15 cellular contexts compared by ENCODE assay signal in the genomic region with DNA sequence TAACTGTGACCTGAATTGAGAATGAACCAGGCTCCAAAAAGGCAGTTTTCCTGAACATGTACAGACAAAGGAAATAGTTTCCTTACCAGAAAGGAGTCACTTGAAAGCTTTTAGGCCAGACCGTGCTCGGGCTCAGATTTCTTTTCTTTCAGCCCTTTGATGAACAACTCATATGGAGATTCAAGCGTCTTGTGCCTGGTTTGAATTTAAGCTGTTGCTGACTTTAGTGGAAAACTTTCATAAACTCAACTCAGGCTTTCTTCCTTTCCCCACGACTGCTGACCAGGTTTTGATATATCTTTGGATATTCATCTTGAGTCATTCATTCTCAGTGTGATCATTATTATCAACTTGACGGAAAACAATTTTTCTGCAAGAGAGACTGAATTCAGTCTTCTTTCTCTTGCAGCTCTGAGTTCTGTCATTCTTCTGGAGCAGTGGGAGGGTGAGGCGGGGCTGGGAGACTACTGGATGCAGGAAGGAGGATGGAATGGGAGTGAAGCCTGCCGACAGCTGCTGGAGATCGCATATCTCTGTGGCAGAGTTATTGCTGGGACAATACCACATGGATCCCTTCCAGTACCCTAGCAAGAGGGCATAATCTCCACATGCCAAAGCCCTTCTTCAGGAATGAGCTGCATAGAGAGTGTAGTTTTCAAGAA.
DNase-seq lines count a peak whose midpoint lies in the region; TF ChIP-seq lines count a peak whose summit lies in the region.
"Had no signal": no experiment of that assay in that cellular context is flagged by ENCODE, and none has a peak within 500 bp of the region (broad histone marks: within the 10 kb centered on the region; RNA-seq: fewer than 3 reads in every experiment).

No MANE protein-coding gene starts in this region.

- peak overlapping the region; percentile 48 to 87 (median 71) for H3K4me3 Mint-ChIP-seq in nephron
- H3K4me3 Mint-ChIP-seq: activated CD4-positive, alpha-beta T cell treated with anti-CD3 and anti-CD28 coated beads, Interleukin-2, amount 10 ng/mL, durations not matched to agents 7 days and 5 days had no signal

- peaks cover 78% of the 10 kb centered on the region for H3K4me1 Mint-ChIP-seq in nephron
- H3K4me1 Mint-ChIP-seq: activated CD4-positive, alpha-beta T cell treated with anti-CD3 and anti-CD28 coated beads, Interleukin-2, amount 10 ng/mL, durations not matched to agents 7 days and 5 days had no signal

- H3K4me3 ChIP-seq in fibroblast of the aortic adventitia (ENCODE audit: low read depth, low read length) (no peak overlapping the region), uterus (no peak overlapping the region)
- H3K4me3 ChIP-seq: K562 had no signal

- no peaks in the 10 kb centered on the region for H3K9me3 ChIP-seq in uterus

- TF ChIP-seq POLR2A in uterus (IDR thresholded peaks at IDR 0.05), result no peak

- H3K4me1 ChIP-seq in uterus, result no peaks in the 10 kb centered on the region

- H3K36me3 ChIP-seq in uterus, result no peaks in the 10 kb centered on the region

- peaks cover 5% of the 10 kb centered on the region for H3K27me3 Mint-ChIP-seq in nephron (ENCODE audit: low read depth)

- intact Hi-C loops in uterus (cut with DNase I; ENCODE audit: low total_unique reads), result no loop called here

- H3K27ac Mint-ChIP-seq in nephron, result peak overlapping the region; percentile 99 to 100 (median 99)
- H3K27ac Mint-ChIP-seq: activated CD4-positive, alpha-beta T cell treated with anti-CD3 and anti-CD28 coated beads, Interleukin-2, amount 10 ng/mL, durations not matched to agents 7 days and 5 days; activated naive CD4-positive, alpha-beta T cell treated with anti-CD3 and anti-CD28 coated beads, Interleukin-2, amount 50 U/mL, for 72 hours had no signal

- H3K36me3 Mint-ChIP-seq in nephron (ENCODE audit: low read depth), result no peaks in the 10 kb centered on the region
- H3K36me3 Mint-ChIP-seq: activated naive CD4-positive, alpha-beta T cell treated with anti-CD3 and anti-CD28 coated beads, Interleukin-2, amount 50 U/mL, for 72 hours had no signal

- H3K27ac ChIP-seq in uterus, result peak overlapping the region; percentile 49 to 66
- H3K27ac ChIP-seq: 22Rv1 had no signal

- TF ChIP-seq CTCF in fibroblast of the aortic adventitia (IDR thresholded peaks at IDR 0.05; ENCODE audit: insufficient read depth, low read length), result no peak
- no peak for TF ChIP-seq CTCF in nephron (IDR thresholded peaks at IDR 0.05; ENCODE audit: unreplicated experiment in 3 of 3)
- no peak for TF ChIP-seq CTCF in uterus (IDR thresholded peaks at IDR 0.05)

- no peaks in the 10 kb centered on the region for H3K9me3 Mint-ChIP-seq in nephron
- H3K9me3 Mint-ChIP-seq: activated CD4-positive, alpha-beta T cell treated with anti-CD3 and anti-CD28 coated beads, Interleukin-2, amount 10 ng/mL, durations not matched to agents 7 days and 5 days; activated naive CD4-positive, alpha-beta T cell treated with anti-CD3 and anti-CD28 coated beads, Interleukin-2, amount 50 U/mL, for 72 hours had no signal

- peak; percentile 53 for DNase-seq in DMS79 treated with DMSO at 0.1 percent for 48 hours (lab: John Stamatoyannopoulos, UW)
- DNase-seq in DMS79 (lab: John Stamatoyannopoulos, UW), result no peak
- DNase-seq in fibroblast of the aortic adventitia (ENCODE audit: low read depth), result peak; percentile 25
- DNase-seq in uterus, result peak; percentile 24 to 28
- no peak for DNase-seq in NCI-H128 (lab: John Stamatoyannopoulos, UW; ENCODE audit: unreplicated experiment)
- DNase-seq in amniotic stem cell (lab: John Stamatoyannopoulos, UW), result no peak
- no peak for DNase-seq in NCI-H1417 treated with DMSO at 0.1 percent for 48 hours (lab: John Stamatoyannopoulos, UW)
- DNase-seq: activated CD4-positive, alpha-beta T cell treated with anti-CD3 and anti-CD28 coated beads, Interleukin-2, amount 10 ng/mL, durations not matched to agents 7 days and 5 days; DMS53; effector CD4-positive, alpha-beta T cell; kidney glomerular epithelial cell had no signal

- no peaks in the 10 kb centered on the region for H3K27me3 ChIP-seq in uterus

Comparison
In these comparisons a context has a peak if more than half of its experiments do, and no peak if none do; other contexts are left out.
1. DNase-seq: peak in DMS79 treated with DMSO at 0.1 percent for 48 hours (single experiment), fibroblast of the aortic adventitia (single experiment) and uterus (2 of 2); none in DMS79 (single experiment), NCI-H128 (single experiment), amniotic stem cell (single experiment) and NCI-H1417 treated with DMSO at 0.1 percent for 48 hours (single experiment).